ENCODE assay signal across 28 cellular contexts in the genomic region with DNA sequence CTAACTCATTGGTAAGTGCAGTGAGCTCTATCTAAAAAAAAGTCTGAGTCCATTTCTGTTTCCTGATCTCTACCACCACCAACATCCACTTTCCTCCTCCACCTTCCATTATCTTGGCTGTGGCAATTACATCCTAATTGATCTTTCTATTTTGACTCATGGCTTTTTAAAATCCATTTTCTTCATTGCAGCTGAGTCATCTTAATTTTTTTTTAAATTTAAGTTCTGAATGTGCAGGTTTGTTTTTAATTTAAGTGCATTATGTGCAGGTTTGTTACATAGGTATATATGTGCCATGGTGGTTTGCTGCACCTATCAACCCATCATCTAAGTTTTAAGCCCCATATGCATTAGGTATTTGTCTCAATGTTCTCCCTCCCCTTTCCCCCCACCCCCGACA.
"Had no signal": no experiment of that assay in that cellular context is flagged by ENCODE, and none has a peak within 500 bp of the region (broad histone marks: within the 10 kb centered on the region; RNA-seq: fewer than 3 reads in every experiment).

No MANE protein-coding gene starts in this region.

- H3K27ac ChIP-seq: colonic mucosa, coronary artery, dorsolateral prefrontal cortex, epithelial cell of prostate, esophagus muscularis mucosa, esophagus squamous epithelium, foreskin keratinocyte, gastrocnemius medialis, gastroesophageal sphincter, heart left ventricle, heart right ventricle had no signal

- FAIRE-seq: colon, endometrium, endothelial cell of umbilical vein, frontal cortex had no signal

- H3K9me3 ChIP-seq: colonic mucosa, esophagus muscularis mucosa, esophagus squamous epithelium, gastrocnemius medialis, gastroesophageal sphincter, heart left ventricle had no signal

- DNase-seq: colonic mucosa; cortex of kidney; dermis blood vessel endothelial cell; dorsolateral prefrontal cortex; effector CD4-positive, alpha-beta T cell; effector CD8-positive, alpha-beta T cell; effector memory CD4-positive, alpha-beta T cell; effector memory CD8-positive, alpha-beta T cell; endodermal cell; erythroblast; esophagus squamous epithelium; foreskin fibroblast; foreskin keratinocyte; foreskin melanocyte; gastrocnemius medialis; glutamatergic neuron; head of caudate nucleus; heart left ventricle; heart right ventricle had no signal

- ATAC-seq: effector memory CD8-positive, alpha-beta T cell; esophagus mucosa; foreskin keratinocyte; gastrocnemius medialis; gastroesophageal sphincter; heart left ventricle; heart right ventricle had no signal

- H3K27me3 ChIP-seq: colonic mucosa, dorsolateral prefrontal cortex, gastrocnemius medialis had no signal

- H3K4me1 ChIP-seq: colonic mucosa, esophagus muscularis mucosa, esophagus squamous epithelium, gastrocnemius medialis, gastroesophageal sphincter, heart left ventricle, heart right ventricle had no signal

- H3K36me3 ChIP-seq: colonic mucosa, esophagus muscularis mucosa, esophagus squamous epithelium, gastrocnemius medialis, gastroesophageal sphincter, heart left ventricle, heart right ventricle had no signal

- H3K4me3 ChIP-seq: colonic mucosa, coronary artery, dorsolateral prefrontal cortex, esophagus muscularis mucosa, esophagus squamous epithelium, gastrocnemius medialis, gastroesophageal sphincter, heart left ventricle, heart right ventricle had no signal
